In the genomic region with DNA sequence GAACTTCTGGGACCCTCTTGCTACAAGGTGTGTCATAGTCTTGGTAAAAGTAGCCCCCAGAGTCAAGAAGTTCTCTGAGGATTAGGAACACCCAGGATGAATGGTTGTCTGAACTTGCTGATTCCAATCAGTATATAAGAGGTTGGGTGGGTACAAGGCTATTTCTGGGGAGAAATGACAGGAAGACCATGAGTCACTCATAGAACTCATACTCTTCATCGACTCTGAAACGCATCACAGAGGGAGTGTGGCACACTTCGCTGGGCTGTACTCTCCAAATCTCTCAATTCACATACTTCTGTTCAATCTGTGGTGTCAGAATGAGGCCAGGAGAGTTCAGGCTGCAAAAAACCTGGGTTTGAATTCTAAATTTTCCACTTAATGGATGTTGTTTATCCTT, we compare ENCODE assay signal across 25 cellular contexts.
A peak's percentile ranks its signal among the peaks of the same experiment; 100 is the strongest.
DNase-seq lines count a peak whose midpoint lies in the region; ATAC-seq, FAIRE-seq and TF ChIP-seq lines count a peak whose summit lies in the region.
"Had no signal": no experiment of that assay in that cellular context is flagged by ENCODE, and none has a peak within 500 bp of the region (broad histone marks: within the 10 kb centered on the region; RNA-seq: fewer than 3 reads in every experiment).

No MANE protein-coding gene starts in this region.

- WGBS in mesodermal cell (ENCODE audit: insufficient coverage in 2 of 2), 2 experiments = no CpG with 5 or more reads among the region's 3 CpGs
- 79 to 83% methylated on average over 3 of the region's 3 CpGs for WGBS in pancreas, 2 donors

- H3K4me1 ChIP-seq in SJSA1 (replicated peaks) (peaks cover 36% of the 10 kb centered on the region), mesodermal cell (ENCODE audit: control insufficient read depth, insufficient read depth, low read length, poor library complexity, severe bottlenecking) (peaks cover 33% of the 10 kb centered on the region), pancreas (no peaks in the 10 kb centered on the region)

- H3K27me3 ChIP-seq in SJSA1 (replicated peaks) = no peaks in the 10 kb centered on the region
- no peaks in the 10 kb centered on the region for H3K27me3 ChIP-seq in pancreas
- peaks cover 0 to 9% (median 0%) of the 10 kb centered on the region in 45 donors for H3K27me3 ChIP-seq in dorsolateral prefrontal cortex
- H3K27me3 ChIP-seq in brain microvascular endothelial cell (replicated peaks) = no peaks in the 10 kb centered on the region

- H3K27ac ChIP-seq in C4-2B (peak overlapping the region; percentile 79; the same call in 1 of the 2 replicates), SJSA1 (peak overlapping the region; percentile 89), mesodermal cell (ENCODE audit: low read depth, low read length, severe bottlenecking) (peak overlapping the region; percentile 93), pancreas (no peak overlapping the region), dorsolateral prefrontal cortex (peak overlapping the region in 1 of 59 donors; percentile 33), brain microvascular endothelial cell (no peak overlapping the region)
- H3K27ac ChIP-seq: thoracic aorta had no signal

- intact Hi-C loops in pancreas (cut with DNase I) (no loop called here), dorsolateral prefrontal cortex (cut with DNase I) (no loop called here)

- H3K4me3 ChIP-seq in SJSA1 = no peak overlapping the region
- H3K4me3 ChIP-seq in mesodermal cell (ENCODE audit: extremely low read depth, insufficient read depth, low read length, poor library complexity, severe bottlenecking) = no peak overlapping the region
- H3K4me3 ChIP-seq in pancreas = no peak overlapping the region
- no peak overlapping the region for H3K4me3 ChIP-seq in dorsolateral prefrontal cortex
- H3K4me3 ChIP-seq in brain microvascular endothelial cell (ENCODE audit: low read depth, low read length) = no peak overlapping the region
- H3K4me3 ChIP-seq: thoracic aorta had no signal

- peak; percentile 35 for DNase-seq in ELR (ENCODE audit: low read depth)
- DNase-seq in SJSA1 (ENCODE audit: low read depth in 1 of 2, low spot score in 2 of 2) = no peak
- no peak for DNase-seq in activated CD4-positive, CD25-positive, alpha-beta regulatory T cell (lab: John Stamatoyannopoulos, UW)
- no peak for DNase-seq in pancreas
- no peak for DNase-seq in dorsolateral prefrontal cortex
- no peak for DNase-seq in brain microvascular endothelial cell
- DNase-seq: activated CD4-positive, alpha-beta T cell treated with anti-CD3 and anti-CD28 coated beads for 4 hours; activated effector memory CD4-positive, alpha-beta T cell treated with anti-CD3 and anti-CD28 coated beads, Interleukin-2, amount 50 U/mL, for 16 hours; caudate nucleus; CD4-positive, alpha-beta T cell; GF-D8; HCEC 1CT; left cardiac atrium; NCI-H146; NCI-H2171 treated with DMSO at 0.1 percent for 48 hours; posterior cingulate gyrus; Right ventricle myocardium superior; stimulated activated CD4-positive, alpha-beta T cell treated with anti-CD3 and anti-CD28 coated beads, Interleukin-1b, Interleukin-23, amount 100 ng/mL, for 48 hours; T-cell had no signal

- no peak for FAIRE-seq in pancreas (lab: Jason Lieb, UNC)
- FAIRE-seq: endothelial cell of umbilical vein had no signal

- in situ Hi-C loops in brain microvascular endothelial cell (cut with HindIII; ENCODE audit: low pct_ligation_motif_present, low sequenced_read_pairs) = no loop called here

- TF ChIP-seq CTCF in C4-2B (conservative IDR thresholded peaks at IDR 0.05) = no peak
- no peak for TF ChIP-seq CTCF in pancreas (IDR thresholded peaks at IDR 0.05)
- no peak for TF ChIP-seq CTCF in dorsolateral prefrontal cortex (IDR thresholded peaks at IDR 0.05 in 54 of 56, conservative IDR thresholded peaks at IDR 0.05 in 2 of 56; ENCODE audit: low read depth in 1 of 56, partially characterized antibody in 56 of 56)
- TF ChIP-seq CTCF in brain microvascular endothelial cell (IDR thresholded peaks at IDR 0.05; ENCODE audit: low read depth, low read length, missing control alignments) = no peak

- H3K9me3 ChIP-seq in SJSA1 (replicated peaks) (no peaks in the 10 kb centered on the region), mesodermal cell (ENCODE audit: control insufficient read depth, low read length) (no peaks in the 10 kb centered on the region), pancreas (no peaks in the 10 kb centered on the region)
- H3K9me3 ChIP-seq: thoracic aorta had no signal

- ATAC-seq in pancreas = no peak
- ATAC-seq: natural killer cell treated with Interleukin-12 subunit alpha and Interleukin-12 subunit beta and Interleukin-15 and Interleukin-18, amount 100 ng/mL, for 72 hours; stimulated activated memory B cell treated with anti-CD40 and anti-IgM and Interleukin-4, amounts not matched to agents 10 μg/mL and 1 μg/mL and 100 μg/mL, for 72 hours; T-cell had no signal

- H3K36me3 ChIP-seq in SJSA1 (no peaks in the 10 kb centered on the region), mesodermal cell (ENCODE audit: control insufficient read depth, insufficient read depth, low read length) (no peaks in the 10 kb centered on the region), pancreas (no peaks in the 10 kb centered on the region), brain microvascular endothelial cell (replicated peaks) (no peaks in the 10 kb centered on the region)
- H3K36me3 ChIP-seq: thoracic aorta had no signal

Comparison
In these comparisons a context has a peak if more than half of its experiments do, and no peak if none do; other contexts are left out.
1. H3K27ac ChIP-seq: peak in C4-2B (single experiment), SJSA1 (single experiment) and mesodermal cell (single experiment); none in pancreas (0 of 4) and brain microvascular endothelial cell (single experiment).